Comparison of ENCODE assay signal across 8 cellular contexts in the genomic region with DNA sequence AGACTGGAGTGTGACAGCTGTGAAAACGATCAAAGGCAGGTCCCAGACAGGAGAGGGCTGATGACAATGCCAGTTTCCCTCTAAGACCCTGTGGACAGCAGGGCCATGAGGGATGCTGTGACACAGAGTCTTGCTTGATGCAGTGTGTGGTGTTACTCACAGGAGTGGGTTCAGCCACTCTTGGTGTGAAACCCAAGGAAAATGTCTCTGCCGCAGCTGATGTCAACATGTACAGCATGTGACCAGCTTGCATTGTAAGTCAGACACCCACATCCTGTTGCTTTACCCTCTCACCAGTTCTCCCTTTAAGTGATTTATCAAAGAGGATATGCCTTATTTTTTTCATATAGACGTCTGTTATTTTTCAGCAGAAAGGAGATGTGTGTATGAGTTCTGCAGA.
DNase-seq lines count a peak whose midpoint lies in the region; ATAC-seq and TF ChIP-seq lines count a peak whose summit lies in the region.

No MANE protein-coding gene starts in this region.

- H3K9me3 ChIP-seq in lower lobe of right lung: no peaks in the 10 kb centered on the region

- no peak overlapping the region for H3K4me3 ChIP-seq in lower lobe of right lung

- ATAC-seq in GM18508 (IDR thresholded peaks at IDR 0.05; ENCODE audit: insufficient read depth, unreplicated experiment): peak; percentile 90
- ATAC-seq in HG02885 (IDR thresholded peaks at IDR 0.05; ENCODE audit: poor library complexity, unreplicated experiment): peak; percentile 94
- peak; percentile 92 to 95 for ATAC-seq in lower lobe of right lung

- peak overlapping the region; percentile 44 for H3K27ac ChIP-seq in lower lobe of right lung

- no peak for TF ChIP-seq CTCF in lower lobe of right lung (IDR thresholded peaks at IDR 0.05)

- DNase-seq in NOMO-1 treated with DMSO at 0.1 percent for 48 hours (lab: John Stamatoyannopoulos, UW; ENCODE audit: unreplicated experiment) (peak; percentile 85), lower lobe of right lung (peak; percentile 62), KG1 (lab: John Stamatoyannopoulos, UW) (no peak), HK-2 (ENCODE audit: unreplicated experiment) (no peak)
- DNase-seq in activated effector memory CD4-positive, alpha-beta T cell treated with Interleukin-2 at 50 U/mL for 16 hours: peak; percentile 77
- DNase-seq in stimulated activated CD8-positive, alpha-beta memory T cell treated with anti-CD3 and anti-CD28 coated beads, Interleukin-4, amount 100 ng/mL, for 24 hours (ENCODE audit: low read depth): peak; percentile 66

- H3K36me3 ChIP-seq in lower lobe of right lung: no peaks in the 10 kb centered on the region

- peaks cover 19% of the 10 kb centered on the region for H3K4me1 ChIP-seq in lower lobe of right lung

- intact Hi-C loops in lower lobe of right lung (cut with DNase I): no loop called here

- no peaks in the 10 kb centered on the region for H3K27me3 ChIP-seq in lower lobe of right lung (ENCODE audit: low read depth)

Comparison
In these comparisons a context has a peak if more than half of its experiments do, and no peak if none do; other contexts are left out.
1. DNase-seq: peak in NOMO-1 treated with DMSO at 0.1 percent for 48 hours (single experiment), activated effector memory CD4-positive, alpha-beta T cell treated with Interleukin-2 at 50 U/mL for 16 hours (single experiment), lower lobe of right lung (single experiment) and stimulated activated CD8-positive, alpha-beta memory T cell treated with anti-CD3 and anti-CD28 coated beads, Interleukin-4, amount 100 ng/mL, for 24 hours (single experiment); none in KG1 (single experiment) and HK-2 (single experiment).
2. Peak in every context shown above with its lines, with median percentiles within 50 percentile points of each other: ATAC-seq.